In the genomic region with DNA sequence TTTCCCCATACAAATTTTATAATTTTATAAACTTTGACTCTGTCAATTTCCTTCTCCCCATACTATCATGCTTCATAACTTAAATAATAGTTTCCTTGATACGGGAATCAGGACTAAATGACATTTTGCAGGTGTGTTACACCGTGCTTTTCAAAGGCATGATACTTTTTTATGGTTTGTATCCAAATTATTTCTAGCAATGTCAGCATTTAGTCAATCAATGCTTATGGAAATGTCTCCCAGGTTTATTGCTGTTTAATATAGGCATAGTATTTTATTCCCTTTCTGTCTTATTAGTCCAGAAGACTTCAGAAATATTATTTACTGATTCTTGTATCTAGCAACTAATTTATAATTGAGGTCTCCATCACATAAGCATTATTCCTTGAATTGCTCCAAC, we compare ENCODE assay signal across 8 cellular contexts.
"Had no signal": no experiment of that assay in that cellular context is flagged by ENCODE, and none has a peak within 500 bp of the region (broad histone marks: within the 10 kb centered on the region; RNA-seq: fewer than 3 reads in every experiment).

No MANE protein-coding gene starts in this region.

- FAIRE-seq: H54, HTR-8/SVneo had no signal

- H3K4me1 Mint-ChIP-seq: GM23338, H9 had no signal

- H3K27ac Mint-ChIP-seq: GM23338 had no signal

- DNase-seq: H9, HCEC 1CT, Karpas-422, KBM-7 had no signal

- H3K4me2 ChIP-seq: GM23338, KMS-11 had no signal

- H3K4me3 Mint-ChIP-seq: GM23338, H9 had no signal

- H2AFZ ChIP-seq: GM23338 had no signal

- ATAC-seq: GM23338 had no signal

- H3K4me3 ChIP-seq: GM23338 had no signal

- H3K9me3 Mint-ChIP-seq: GM23338, H9 had no signal

- H3K9ac ChIP-seq: KMS-11 had no signal

- H3K27ac ChIP-seq: KMS-11 had no signal
